ENCODE assay signal across 21 cellular contexts in the genomic region with DNA sequence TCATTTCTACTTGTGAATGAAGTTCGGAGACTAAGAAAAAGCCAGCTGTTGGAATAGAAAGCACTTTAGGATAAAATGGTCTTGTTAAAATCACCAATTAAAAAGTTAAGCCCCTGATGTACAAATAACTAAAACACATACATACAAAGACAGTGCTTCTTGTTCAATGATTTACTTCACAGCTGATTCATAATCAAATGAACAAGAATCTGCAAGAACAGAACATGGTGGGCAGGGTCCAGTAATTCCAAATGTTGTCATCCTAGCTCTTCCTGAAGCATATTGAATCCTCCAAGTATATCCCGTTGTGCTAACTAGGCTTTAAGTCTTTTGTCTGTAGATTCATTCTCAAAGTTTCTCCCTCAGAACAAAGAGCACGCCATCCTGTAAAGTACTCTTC.
"Had no signal": no experiment of that assay in that cellular context is flagged by ENCODE, and none has a peak within 500 bp of the region (broad histone marks: within the 10 kb centered on the region; RNA-seq: fewer than 3 reads in every experiment).

No MANE protein-coding gene starts in this region.

- H3K27ac Mint-ChIP-seq: activated CD4-positive, alpha-beta memory T cell treated with anti-CD3 and anti-CD28 coated beads for 36 hours; neural progenitor cell; stimulated activated memory B cell treated with anti-CD40 and anti-IgM and Interleukin-4, amounts not matched to agents 10 μg/mL and 1 μg/mL and 100 μg/mL, for 72 hours; type B pancreatic cell had no signal

- H3K4me1 Mint-ChIP-seq: brain; neural progenitor cell; stimulated activated memory B cell treated with anti-CD40 and anti-IgM and Interleukin-4, amounts not matched to agents 10 μg/mL and 1 μg/mL and 100 μg/mL, for 72 hours had no signal

- H3K27me3 ChIP-seq: dorsolateral prefrontal cortex, foreskin keratinocyte, neural progenitor cell, sigmoid colon, SJCRH30, testis had no signal

- H3K4me1 ChIP-seq: foreskin keratinocyte, neural progenitor cell, prostate gland, sigmoid colon, SJCRH30, testis had no signal

- H3K27me3 Mint-ChIP-seq: activated CD4-positive, alpha-beta memory T cell treated with anti-CD3 and anti-CD28 coated beads for 36 hours; brain; stimulated activated memory B cell treated with anti-CD40 and anti-IgM and Interleukin-4, amounts not matched to agents 10 μg/mL and 1 μg/mL and 100 μg/mL, for 72 hours; type B pancreatic cell had no signal

- H3K27ac ChIP-seq: dorsolateral prefrontal cortex, foreskin keratinocyte, neural progenitor cell, prostate gland, sigmoid colon, SJCRH30, testis, WERI-Rb-1 had no signal

- H3K9me3 ChIP-seq: prostate gland, sigmoid colon, SJCRH30, testis had no signal

- H3K36me3 ChIP-seq: prostate gland had no signal

- H3K4me3 Mint-ChIP-seq: activated CD4-positive, alpha-beta memory T cell treated with anti-CD3 and anti-CD28 coated beads for 36 hours; brain; neural progenitor cell; stimulated activated memory B cell treated with anti-CD40 and anti-IgM and Interleukin-4, amounts not matched to agents 10 μg/mL and 1 μg/mL and 100 μg/mL, for 72 hours; type B pancreatic cell had no signal

- DNase-seq: activated CD4-positive, alpha-beta memory T cell treated with anti-CD3 and anti-CD28 coated beads for 36 hours; activated gamma-delta T cell treated with Interleukin-2 at 50 U/mL for 16 hours; anterior cingulate cortex; central memory CD4-positive, alpha-beta T cell; dorsolateral prefrontal cortex; foreskin keratinocyte; glutamatergic neuron; hypothalamus; islet precursor cell; mammary epithelial cell; sigmoid colon; SJCRH30; stimulated activated CD4-positive, alpha-beta T cell treated with anti-CD3 and anti-CD28 coated beads, Interleukin-4, amount 100 ng/mL, for 24 hours; T-helper 2 cell; testis; WERI-Rb-1 had no signal

- H3K4me3 ChIP-seq: dorsolateral prefrontal cortex, neural progenitor cell, prostate gland, sigmoid colon, SJCRH30, testis had no signal

- ATAC-seq: foreskin keratinocyte; stimulated activated memory B cell treated with anti-CD40 and anti-IgM and Interleukin-4, amounts not matched to agents 10 μg/mL and 1 μg/mL and 100 μg/mL, for 72 hours had no signal
